In genomic region chr11:6755303-6755952, GRCh38 we compare ENCODE assay signal across 7 cellular contexts. TPM values are rescaled to one million over a fixed set of nuclear protein-coding genes. Genes with fewer than 3 reads are reported as not detected.
DNase-seq lines count a peak whose midpoint lies in the region; ATAC-seq and TF ChIP-seq lines count a peak whose summit lies in the region.

No MANE protein-coding gene starts in this region.

- H3K27ac ChIP-seq in OCI-LY1 (ENCODE audit: low read depth, low read length, poor library complexity, severe bottlenecking), result no peak overlapping the region

- H3K4me1 Mint-ChIP-seq in brain, result peaks cover 7% of the 10 kb centered on the region

- in situ Hi-C loops in GM13977 (cut with MboI; ENCODE audit: low pct_unique_long_range_greater_than_20kb, low sequenced_read_pairs, unreplicated experiment), result no loop called here

- no peaks in the 10 kb centered on the region for H3K9me3 Mint-ChIP-seq in brain

- H3K36me3 Mint-ChIP-seq in brain, result no peaks in the 10 kb centered on the region

- peaks cover 3% of the 10 kb centered on the region for H3K27me3 Mint-ChIP-seq in brain

- TF ChIP-seq CTCF in GM13977 (IDR thresholded peaks at IDR 0.05; ENCODE audit: extremely low read depth, insufficient read depth, missing control alignments), result peak; percentile 81
- peak; percentile 81 for TF ChIP-seq CTCF in OCI-LY1 (IDR thresholded peaks at IDR 0.05; ENCODE audit: low read length)
- peak; percentile 69 to 80 for TF ChIP-seq CTCF in brain (conservative IDR thresholded peaks at IDR 0.05)

- DNase-seq in COLO668 (lab: John Stamatoyannopoulos, UW; ENCODE audit: unreplicated experiment) (peak; percentile 5), GM13977 (ENCODE audit: low spot score) (peak; percentile 27), iris pigment epithelial cell (ENCODE audit: low read depth) (peak; percentile 30), stromal cell of bone marrow (ENCODE audit: low read depth) (peak; percentile 6)

- no peak overlapping the region for H3K4me2 ChIP-seq in OCI-LY1 (ENCODE audit: low read length)

- no peaks in the 10 kb centered on the region for H3K9me2 ChIP-seq in OCI-LY1 (ENCODE audit: low read depth, low read length)

- H2AFZ ChIP-seq in OCI-LY1 (ENCODE audit: low read length), result no peak overlapping the region

- H3K79me2 ChIP-seq in OCI-LY1 (ENCODE audit: insufficient read depth, low read length), result no peaks in the 10 kb centered on the region

- H4K20me1 ChIP-seq in OCI-LY1 (ENCODE audit: insufficient read depth, low read length), result no peaks in the 10 kb centered on the region

- no peak for ATAC-seq in GM21515 (IDR thresholded peaks at IDR 0.05; ENCODE audit: unreplicated experiment)

- H3K9me3 ChIP-seq in OCI-LY1 (ENCODE audit: low read length), result no peaks in the 10 kb centered on the region

- no peaks in the 10 kb centered on the region for H3K36me3 ChIP-seq in OCI-LY1 (ENCODE audit: insufficient read depth, low read length)

- no peak overlapping the region for H3K4me3 ChIP-seq in OCI-LY1 (ENCODE audit: low read depth, low read length, poor library complexity, severe bottlenecking)

- H3F3A ChIP-seq in OCI-LY1 (ENCODE audit: insufficient read depth, low read length), result no peaks in the 10 kb centered on the region

- no peak overlapping the region for H3K9ac ChIP-seq in OCI-LY1 (ENCODE audit: low read length)

- H3K27ac Mint-ChIP-seq in brain, result no peak overlapping the region

- H3K27me3 ChIP-seq in OCI-LY1 (ENCODE audit: insufficient read depth, low read length), result no peaks in the 10 kb centered on the region

- no peak overlapping the region for H3K4me3 Mint-ChIP-seq in brain

- H3K4me1 ChIP-seq in OCI-LY1 (ENCODE audit: insufficient read depth, low read length, severe bottlenecking), result no peaks in the 10 kb centered on the region

RNA-seq across cellular contexts. Expression of gene OR2AG2, which starts 16.3 kb away (rescaled TPM):
- not detected for polyA plus RNA-seq in brain (ENCODE audit: insufficient read depth, low read depth, low replicate concordance)

RNA-seq across cellular contexts. Expression of gene OR2AG1, which starts 27.4 kb away (rescaled TPM):
- not detected for polyA plus RNA-seq in brain (ENCODE audit: insufficient read depth, low read depth, low replicate concordance)

RNA-seq across cellular contexts. Expression of gene OR6A2, which starts 44.1 kb away (rescaled TPM):
- not detected for polyA plus RNA-seq in brain (ENCODE audit: insufficient read depth, low read depth, low replicate concordance)
